Comparison of ENCODE assay signal across 8 cellular contexts in the genomic region with DNA sequence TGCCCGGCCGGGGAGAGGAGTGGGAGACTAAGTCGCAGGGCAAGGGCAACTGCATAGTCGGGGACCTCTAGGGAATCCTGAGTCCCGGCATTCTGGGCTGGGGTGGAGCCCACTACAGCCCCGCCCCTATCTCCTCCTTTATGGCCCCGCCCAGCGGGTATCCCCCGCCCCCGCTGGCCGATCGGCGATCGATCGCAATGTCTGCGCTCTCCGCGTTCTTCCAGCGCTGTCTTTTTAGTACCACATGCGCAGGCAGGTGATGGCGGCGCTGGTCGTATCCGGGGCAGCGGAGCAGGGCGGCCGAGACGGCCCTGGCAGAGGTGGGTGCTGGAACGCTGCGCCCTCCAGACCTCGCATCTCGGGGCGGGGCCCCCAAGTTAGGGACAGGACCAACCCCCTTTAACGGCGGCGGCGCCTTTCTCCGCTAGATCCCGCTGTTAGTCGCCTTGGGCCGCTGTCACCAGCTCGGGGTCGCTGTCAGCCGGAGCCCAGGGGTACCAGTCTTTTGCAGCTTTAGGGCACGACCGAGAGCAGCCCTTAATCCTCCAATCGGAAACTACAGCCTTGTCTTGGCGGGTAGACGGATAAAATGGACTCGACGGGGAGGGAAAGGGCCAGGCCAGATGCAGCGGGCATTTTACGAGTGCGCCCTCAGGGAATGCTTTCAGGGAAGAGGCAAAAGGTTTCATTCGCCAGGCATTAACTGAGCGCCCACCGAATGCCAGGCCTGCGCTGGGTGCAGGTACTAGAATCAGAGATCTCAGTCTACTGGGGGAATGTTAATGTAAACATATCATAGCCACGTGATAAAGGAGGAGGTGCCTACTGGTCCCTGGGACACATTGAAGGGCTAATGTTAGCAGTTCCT. TPM values are rescaled to one million over a fixed set of nuclear protein-coding genes. Genes with fewer than 3 reads are reported as not detected.
DNase-seq lines count a peak whose midpoint lies in the region; ATAC-seq and TF ChIP-seq lines count a peak whose summit lies in the region.

Gene DPH1, plus strand, starts transcription at position 243 of the 868 bp plus-strand sequence. Its CDS starts 17 bp downstream, at position 260.

- H3K4me1 Mint-ChIP-seq in neural crest cell: peaks cover 13% of the 10 kb centered on the region

- H3K4me3 ChIP-seq in MG63 (peak within 1 kb of the TSS; percentile 97), foreskin fibroblast (ENCODE audit: low read depth in 1 of 2, low read length in 2 of 2) (peak within 1 kb of the TSS; percentile 70 to 100)

- DNase-seq in DMS53 (lab: John Stamatoyannopoulos, UW): peak; percentile 93
- DNase-seq in MG63: peak; percentile 80
- peak; percentile 86 for DNase-seq in SHP77 treated with DMSO at 0.1 percent for 48 hours (lab: John Stamatoyannopoulos, UW)
- DNase-seq in activated gamma-delta T cell treated with Interleukin-2 at 50 U/mL for 16 hours: peak; percentile 82
- peak; percentile 87 to 96 for DNase-seq in foreskin fibroblast
- DNase-seq in neural crest cell (ENCODE audit: low read depth, low spot score): peak; percentile 80
- DNase-seq in stromal cell of bone marrow (ENCODE audit: low read depth): peak; percentile 82

- H3K9me3 Mint-ChIP-seq in neural crest cell: no peaks in the 10 kb centered on the region

- H3K36me3 Mint-ChIP-seq in neural crest cell (ENCODE audit: low read depth): no peaks in the 10 kb centered on the region

- TF ChIP-seq CTCF in foreskin fibroblast (IDR thresholded peaks at IDR 0.05; ENCODE audit: low read depth, low read length): no peak
- TF ChIP-seq CTCF in neural crest cell (conservative IDR thresholded peaks at IDR 0.05): no peak

- peak within 1 kb of the TSS; percentile 97 for H3K4me3 Mint-ChIP-seq in neural crest cell

- H3K9me3 ChIP-seq in MG63: no peaks in the 10 kb centered on the region

- ATAC-seq in GM21825 (IDR thresholded peaks at IDR 0.05; ENCODE audit: unreplicated experiment): peak; percentile 59

- H3K27me3 Mint-ChIP-seq in neural crest cell (ENCODE audit: low read depth): peaks cover 49% of the 10 kb centered on the region

- no peaks in the 10 kb centered on the region; the same call in 1 of the 2 replicates for H3K36me3 ChIP-seq in MG63

- H3K27me3 ChIP-seq in MG63: no peaks in the 10 kb centered on the region

- no peak within 1 kb of the TSS for H3K27ac Mint-ChIP-seq in neural crest cell (ENCODE audit: unreplicated experiment)

RNA-seq across cellular contexts. Expression of gene DPH1, which starts in this region (rescaled TPM):
- total RNA-seq in MG63 (2014; rRNA removed; shearing (Covaris generic); ENCODE audit: low replicate concordance): 14.2 and 18.4 TPM in 2 replicates
- total RNA-seq in neural crest cell: 29.7 and 35.1 TPM in 2 replicates

Comparison
In these comparisons a context has a peak if more than half of its experiments do, and no peak if none do; other contexts are left out.
1. Peak in every context shown above with its lines: DNase-seq, ATAC-seq and H3K4me3 ChIP-seq.